Comparison of ENCODE assay signal across 9 cellular contexts in genomic region chr14:104792945-104793702, GRCh38. TPM values are rescaled to one million over a fixed set of nuclear protein-coding genes. Genes with fewer than 3 reads are reported as not detected.
DNase-seq lines count a peak whose midpoint lies in the region; ATAC-seq and TF ChIP-seq lines count a peak whose summit lies in the region.
"Had no signal": no experiment of that assay in that cellular context is flagged by ENCODE, and none has a peak within 500 bp of the region (broad histone marks: within the 10 kb centered on the region; RNA-seq: fewer than 3 reads in every experiment).

No MANE protein-coding gene starts in this region.

- no peaks in the 10 kb centered on the region for H3K79me2 ChIP-seq in OCI-LY1 (ENCODE audit: insufficient read depth, low read length)

- no peak overlapping the region for H3K27ac Mint-ChIP-seq in CD8-positive, alpha-beta T cell
- peak overlapping the region; percentile 81 for H3K27ac Mint-ChIP-seq in dendritic cell treated with granulocyte-macrophage colony-stimulating factor and Interleukin-4, amounts not matched to agents 40 ng/mL and 50 ng/mL, for 4 days
- peak overlapping the region; percentile 85 for H3K27ac Mint-ChIP-seq in osteocyte (ENCODE audit: unreplicated experiment)

- H2AFZ ChIP-seq in OCI-LY1 (ENCODE audit: low read length) = no peak overlapping the region

- peak overlapping the region; percentile 96 for H3K4me2 ChIP-seq in OCI-LY1 (ENCODE audit: low read length)

- no peak for ATAC-seq in CD8-positive, alpha-beta T cell
- ATAC-seq in GM21786 (IDR thresholded peaks at IDR 0.05; ENCODE audit: unreplicated experiment) = no peak

- H3K36me3 ChIP-seq in CD8-positive, alpha-beta T cell (ENCODE audit: insufficient read depth, low read length) = no peaks in the 10 kb centered on the region
- peaks cover 21% of the 10 kb centered on the region; the same call in 1 of the 2 replicates for H3K36me3 ChIP-seq in OCI-LY1 (ENCODE audit: insufficient read depth, low read length)

- H3K9me2 ChIP-seq in OCI-LY1 (ENCODE audit: low read depth, low read length) = no peaks in the 10 kb centered on the region

- H3K27ac ChIP-seq in CD8-positive, alpha-beta T cell (ENCODE audit: low read depth, low read length) = no peak overlapping the region
- H3K27ac ChIP-seq in OCI-LY1 (ENCODE audit: low read depth, low read length, poor library complexity, severe bottlenecking) = peak overlapping the region; percentile 6
- H3K27ac ChIP-seq: cardiac muscle cell had no signal

- POLR2A ChIA-PET in CD8-positive, alpha-beta T cell (lab: Charles Lee) = interaction anchor here (1.1 to 2.1 kb wide), 2 partner anchors 8 to 40 kb away, joined by 3 to 5 read pairs; partner anchors contain the start of genes SIVA1 and ZBTB42

- peak overlapping the region; percentile 88 for H3K4me3 Mint-ChIP-seq in CD8-positive, alpha-beta T cell
- peak overlapping the region; percentile 89 for H3K4me3 Mint-ChIP-seq in dendritic cell treated with granulocyte-macrophage colony-stimulating factor and Interleukin-4, amounts not matched to agents 40 ng/mL and 50 ng/mL, for 4 days
- peak overlapping the region; percentile 89 for H3K4me3 Mint-ChIP-seq in osteocyte (ENCODE audit: unreplicated experiment)

- H3K9me3 ChIP-seq in CD8-positive, alpha-beta T cell (ENCODE audit: low read length) = no peaks in the 10 kb centered on the region
- no peaks in the 10 kb centered on the region for H3K9me3 ChIP-seq in OCI-LY1 (ENCODE audit: low read length)

- H3K27me3 ChIP-seq in CD8-positive, alpha-beta T cell (ENCODE audit: insufficient read depth, low read length) = no peaks in the 10 kb centered on the region
- no peaks in the 10 kb centered on the region for H3K27me3 ChIP-seq in OCI-LY1 (ENCODE audit: insufficient read depth, low read length)
- H3K27me3 ChIP-seq: cardiac muscle cell had no signal

- H3K4me1 Mint-ChIP-seq in CD8-positive, alpha-beta T cell (ENCODE audit: low read depth) = peaks cover 41% of the 10 kb centered on the region
- H3K4me1 Mint-ChIP-seq in dendritic cell treated with granulocyte-macrophage colony-stimulating factor and Interleukin-4, amounts not matched to agents 40 ng/mL and 50 ng/mL, for 4 days (ENCODE audit: low read depth) = peaks cover 89% of the 10 kb centered on the region
- peaks cover 38% of the 10 kb centered on the region for H3K4me1 Mint-ChIP-seq in osteocyte (ENCODE audit: unreplicated experiment)

- H3K36me3 Mint-ChIP-seq in CD8-positive, alpha-beta T cell = peaks cover 20% of the 10 kb centered on the region
- H3K36me3 Mint-ChIP-seq in dendritic cell treated with granulocyte-macrophage colony-stimulating factor and Interleukin-4, amounts not matched to agents 40 ng/mL and 50 ng/mL, for 4 days (ENCODE audit: low read depth) = peaks cover 66% of the 10 kb centered on the region
- peaks cover 2% of the 10 kb centered on the region for H3K36me3 Mint-ChIP-seq in osteocyte (ENCODE audit: unreplicated experiment)

- H3K4me3 ChIP-seq in CD8-positive, alpha-beta T cell (ENCODE audit: low read depth, low read length) = no peak overlapping the region
- H3K4me3 ChIP-seq in OCI-LY1 (ENCODE audit: low read depth, low read length, poor library complexity, severe bottlenecking) = peak overlapping the region; percentile 89
- H3K4me3 ChIP-seq: cardiac muscle cell had no signal

- DNase-seq in CD8-positive, alpha-beta T cell = no peak
- DNase-seq in osteocyte (ENCODE audit: extremely low spot score, unreplicated experiment) = no peak
- DNase-seq in NCI-H2227 treated with DMSO at 0.1 percent for 48 hours (lab: John Stamatoyannopoulos, UW) = no peak
- DNase-seq in iPS-NIHi11 (ENCODE audit: low spot score) = no peak
- DNase-seq in GM10266 (ENCODE audit: extremely low spot score) = no peak

- H3K4me1 ChIP-seq in CD8-positive, alpha-beta T cell (ENCODE audit: insufficient read depth, low read length) = peaks cover 37% of the 10 kb centered on the region
- H3K4me1 ChIP-seq in OCI-LY1 (ENCODE audit: insufficient read depth, low read length, severe bottlenecking) = peaks cover 26% of the 10 kb centered on the region

- TF ChIP-seq CTCF in CD8-positive, alpha-beta T cell (IDR thresholded peaks at IDR 0.05) = no peak
- TF ChIP-seq CTCF in OCI-LY1 (IDR thresholded peaks at IDR 0.05; ENCODE audit: low read length) (peak; percentile 64), osteocyte (IDR thresholded peaks at IDR 0.05) (no peak), GM10266 (IDR thresholded peaks at IDR 0.05; ENCODE audit: control insufficient read depth, insufficient read depth, low read depth, missing control alignments) (no peak)

- H3F3A ChIP-seq in OCI-LY1 (ENCODE audit: insufficient read depth, low read length) = no peaks in the 10 kb centered on the region

- CTCF ChIA-PET in CD8-positive, alpha-beta T cell (lab: Charles Lee) = interaction anchor here (1.0 to 1.7 kb wide), 3 partner anchors 18 to 33 kb away, joined by 3 to 7 read pairs (median 6); no protein-coding TSS in a partner anchor

- H3K9ac ChIP-seq in OCI-LY1 (ENCODE audit: low read length) = peak overlapping the region; percentile 26; the same call in 1 of the 2 replicates

- H4K20me1 ChIP-seq in OCI-LY1 (ENCODE audit: insufficient read depth, low read length) = no peaks in the 10 kb centered on the region

- no peaks in the 10 kb centered on the region for H3K27me3 Mint-ChIP-seq in CD8-positive, alpha-beta T cell (ENCODE audit: low read depth)
- H3K27me3 Mint-ChIP-seq in dendritic cell treated with granulocyte-macrophage colony-stimulating factor and Interleukin-4, amounts not matched to agents 40 ng/mL and 50 ng/mL, for 4 days = peaks cover 3% of the 10 kb centered on the region
- H3K27me3 Mint-ChIP-seq in osteocyte (ENCODE audit: unreplicated experiment) = no peaks in the 10 kb centered on the region

- intact Hi-C loops in CD8-positive, alpha-beta T cell (cut with DNase I, micrococcal nuclease) = loop anchor here in 1 of 2 experiments (10.0 kb wide), 1 partner anchor 452 kb away; the partner anchor contains the start of gene BTBD6
- intact Hi-C loops in dendritic cell treated with granulocyte-macrophage colony-stimulating factor and Interleukin-4, amounts not matched to agents 40 ng/mL and 50 ng/mL, for 4 days (cut with micrococcal nuclease) = no loop called here

- H3K9me3 Mint-ChIP-seq in CD8-positive, alpha-beta T cell = no peaks in the 10 kb centered on the region
- H3K9me3 Mint-ChIP-seq in dendritic cell treated with granulocyte-macrophage colony-stimulating factor and Interleukin-4, amounts not matched to agents 40 ng/mL and 50 ng/mL, for 4 days = no peaks in the 10 kb centered on the region
- no peaks in the 10 kb centered on the region for H3K9me3 Mint-ChIP-seq in osteocyte (ENCODE audit: unreplicated experiment)

RNA-seq across cellular contexts. Expression of gene AKT1, which starts 2.4 kb away (rescaled TPM):
- total RNA-seq in CD8-positive, alpha-beta T cell = 10 to 100 TPM; 65.7 to 67.7 TPM
- 157 and 160 TPM in 2 replicates for total RNA-seq in osteocyte

RNA-seq across cellular contexts. Expression of gene ZBTB42, which starts 7.8 kb away (rescaled TPM):
- 1 to 10 TPM; 2.0 to 2.3 TPM for total RNA-seq in CD8-positive, alpha-beta T cell
- 2.7 and 3.1 TPM in 2 replicates for total RNA-seq in osteocyte

RNA-seq across cellular contexts. Expression of gene SIVA1, which starts 40.2 kb away (rescaled TPM):
- 100 to 1,000 TPM; 104 to 115 TPM for total RNA-seq in CD8-positive, alpha-beta T cell
- total RNA-seq in osteocyte = 50.1 and 52.3 TPM in 2 replicates
